21 cellular contexts compared by ENCODE assay signal in the genomic region with DNA sequence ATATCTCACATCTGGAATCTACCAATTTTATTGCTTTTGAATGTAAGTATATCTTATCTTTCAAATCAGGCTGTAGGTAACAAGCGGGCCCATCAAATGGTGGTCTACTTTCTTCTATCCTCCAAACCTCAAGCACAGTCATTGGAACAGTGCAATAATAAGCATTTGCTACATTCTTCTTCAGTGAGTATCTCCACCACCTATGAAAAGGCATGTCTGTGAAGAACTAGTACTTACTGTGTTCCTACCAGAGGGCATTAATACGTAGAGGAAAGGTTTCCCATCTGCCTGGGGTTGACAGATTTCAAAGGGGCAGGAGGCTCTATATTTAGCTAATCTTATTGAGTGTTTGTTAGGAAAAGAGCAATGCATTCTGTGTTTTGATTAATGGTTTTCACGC.
DNase-seq lines count a peak whose midpoint lies in the region; FAIRE-seq and TF ChIP-seq lines count a peak whose summit lies in the region.
"Had no signal": no experiment of that assay in that cellular context is flagged by ENCODE, and none has a peak within 500 bp of the region (broad histone marks: within the 10 kb centered on the region; RNA-seq: fewer than 3 reads in every experiment).

No MANE protein-coding gene starts in this region.

- H2BK15ac ChIP-seq in mesendoderm (replicated peaks; ENCODE audit: low read depth) = no peak overlapping the region

- H3K4me2 ChIP-seq in astrocyte (ENCODE audit: low read length) = no peak overlapping the region
- H3K4me2 ChIP-seq in mesendoderm (ENCODE audit: low read length) = no peak overlapping the region
- H3K4me2 ChIP-seq: BLaER1, GM23338 had no signal

- CTCF ChIA-PET in CD4-positive, alpha-beta memory T cell (lab: Charles Lee; ENCODE audit: partially characterized antibody) = no interaction called here

- no CpG with 5 or more reads among the region's 3 CpGs for WGBS in mesendoderm (ENCODE audit: extremely low coverage, insufficient coverage, low lambda C conversion rate)

- peaks cover 8% of the 10 kb centered on the region for H3K9me3 Mint-ChIP-seq in astrocyte (ENCODE audit: unreplicated experiment)
- H3K9me3 Mint-ChIP-seq in CD4-positive, alpha-beta memory T cell = peaks cover 0 to 7% (median 3%) of the 10 kb centered on the region in 8 donors

- H4K5ac ChIP-seq in mesendoderm (ENCODE audit: low read length) = no peak overlapping the region

- no peak overlapping the region for H4K8ac ChIP-seq in mesendoderm (ENCODE audit: low read depth, low read length)

- H3K27me3 Mint-ChIP-seq in astrocyte (ENCODE audit: low read depth, unreplicated experiment) = no peaks in the 10 kb centered on the region
- no peaks in the 10 kb centered on the region for H3K27me3 Mint-ChIP-seq in CD4-positive, alpha-beta memory T cell
- H3K27me3 Mint-ChIP-seq: B cell had no signal

- H2BK120ac ChIP-seq in mesendoderm (ENCODE audit: low read depth, low read length) = no peak overlapping the region

- H3K9ac ChIP-seq in astrocyte (ENCODE audit: low read length) (no peak overlapping the region), mesendoderm (ENCODE audit: low read length) (no peak overlapping the region)
- H3K9ac ChIP-seq: BLaER1 had no signal

- intact Hi-C loops in CD4-positive, alpha-beta memory T cell (cut with micrococcal nuclease) = no loop called here

- no peak overlapping the region for H3K4me3 Mint-ChIP-seq in astrocyte (ENCODE audit: unreplicated experiment)
- no peak overlapping the region for H3K4me3 Mint-ChIP-seq in CD4-positive, alpha-beta memory T cell
- H3K4me3 Mint-ChIP-seq: B cell; CD4-positive, CD25-positive, alpha-beta regulatory T cell; CD8-positive, alpha-beta memory T cell; GM23338; H9 had no signal

- H3K56ac ChIP-seq in mesendoderm (ENCODE audit: low read length) = no peak overlapping the region

- no peaks in the 10 kb centered on the region for H3K36me3 Mint-ChIP-seq in astrocyte (ENCODE audit: low read depth, unreplicated experiment)
- H3K36me3 Mint-ChIP-seq in CD4-positive, alpha-beta memory T cell = no peaks in the 10 kb centered on the region
- H3K36me3 Mint-ChIP-seq: CD4-positive, CD25-positive, alpha-beta regulatory T cell; CD8-positive, alpha-beta memory T cell had no signal

- H3K4me3 ChIP-seq in AG09309 (ENCODE audit: control insufficient read depth, low read depth, low read length) (no peak overlapping the region), astrocyte (ENCODE audit: insufficient read depth, low read depth, low read length) (no peak overlapping the region), mesendoderm (ENCODE audit: low read length) (no peak overlapping the region)
- H3K4me3 ChIP-seq in CD4-positive, alpha-beta memory T cell (ENCODE audit: low read length in 2 of 2) = no peak overlapping the region
- H3K4me3 ChIP-seq: BLaER1, GM23338 had no signal

- H2BK5ac ChIP-seq in mesendoderm (ENCODE audit: low read length) = no peak overlapping the region

- H3K18ac ChIP-seq in mesendoderm (ENCODE audit: low read length) = no peak overlapping the region

- H3K4me1 ChIP-seq in astrocyte (ENCODE audit: insufficient read depth, low read length) (no peaks in the 10 kb centered on the region), mesendoderm (ENCODE audit: control insufficient read depth, low read depth, low read length) (no peaks in the 10 kb centered on the region)
- no peaks in the 10 kb centered on the region for H3K4me1 ChIP-seq in CD4-positive, alpha-beta memory T cell (ENCODE audit: insufficient read depth, low read length)
- H3K4me1 ChIP-seq: BLaER1 had no signal

- FAIRE-seq in astrocyte (lab: Jason Lieb, UNC) = no peak
- FAIRE-seq: D721Med, GM12891, GM18507 had no signal

- H3K9me3 ChIP-seq in astrocyte (ENCODE audit: insufficient read depth, low read depth, low read length) = no peaks in the 10 kb centered on the region
- no peaks in the 10 kb centered on the region for H3K9me3 ChIP-seq in CD4-positive, alpha-beta memory T cell (ENCODE audit: control insufficient read depth in 1 of 2, low read length in 2 of 2)
- H3K9me3 ChIP-seq: BLaER1 had no signal

- H3K27ac Mint-ChIP-seq in astrocyte (ENCODE audit: unreplicated experiment) = no peak overlapping the region
- no peak overlapping the region for H3K27ac Mint-ChIP-seq in CD4-positive, alpha-beta memory T cell
- H3K27ac Mint-ChIP-seq: B cell; CD4-positive, CD25-positive, alpha-beta regulatory T cell; CD8-positive, alpha-beta memory T cell; GM23338; H9 had no signal

- H3K79me2 ChIP-seq in astrocyte (ENCODE audit: insufficient read depth, low read length) = no peaks in the 10 kb centered on the region
- no peaks in the 10 kb centered on the region for H3K79me2 ChIP-seq in mesendoderm (ENCODE audit: control insufficient read depth, insufficient read depth, low read length)

- H3K27me3 ChIP-seq in astrocyte (ENCODE audit: insufficient read depth, low read length) (no peaks in the 10 kb centered on the region), mesendoderm (ENCODE audit: insufficient read depth, low read length, poor library complexity) (no peaks in the 10 kb centered on the region)
- no peaks in the 10 kb centered on the region for H3K27me3 ChIP-seq in CD4-positive, alpha-beta memory T cell (ENCODE audit: insufficient read depth, low read length)
- H3K27me3 ChIP-seq: BLaER1 had no signal

- no peak overlapping the region for H2AK5ac ChIP-seq in mesendoderm (ENCODE audit: low read length)

- TF ChIP-seq CTCF in AG09309 (IDR thresholded peaks at IDR 0.05; ENCODE audit: control insufficient read depth, insufficient read depth, low read depth, low read length, missing control alignments) (peak; percentile 5), astrocyte (IDR thresholded peaks at IDR 0.05; ENCODE audit: insufficient read depth, low read depth, low read length) (no peak)

- DNase-seq in AG09309 (ENCODE audit: low read depth) (no peak), ELR (ENCODE audit: low read depth) (peak; percentile 47), astrocyte (ENCODE audit: low read depth) (peak; percentile 55), mesendoderm (peak; percentile 22), amniotic stem cell (lab: John Stamatoyannopoulos, UW) (no peak)
- DNase-seq in CD4-positive, alpha-beta memory T cell = no peak
- DNase-seq in stimulated activated CD4-positive, alpha-beta T cell treated with anti-CD3 and anti-CD28 coated beads, Interleukin-15, amount 100 ng/mL, for 24 hours = no peak
- DNase-seq: CD4-positive, CD25-positive, alpha-beta regulatory T cell; CD8-positive, alpha-beta memory T cell; DMS 273 treated with DMSO at 0.1 percent for 48 hours; DMS79; EL; GF-D8; H9 had no signal

- no peak overlapping the region for H3K23ac ChIP-seq in mesendoderm (ENCODE audit: low read length)

- H3K27ac ChIP-seq in astrocyte (ENCODE audit: low read depth, low read length) = no peak overlapping the region
- H3K27ac ChIP-seq in mesendoderm (ENCODE audit: low read depth, low read length) = no peak overlapping the region
- H3K27ac ChIP-seq in CD4-positive, alpha-beta memory T cell (ENCODE audit: low read depth, low read length) = no peak overlapping the region
- H3K27ac ChIP-seq: BLaER1, C4-2B had no signal

- no peaks in the 10 kb centered on the region for H3K79me1 ChIP-seq in mesendoderm (ENCODE audit: low read length)

- POLR2A ChIA-PET in CD4-positive, alpha-beta memory T cell (lab: Charles Lee; ENCODE audit: partially characterized antibody) = no interaction called here

- H3K36me3 ChIP-seq in astrocyte (ENCODE audit: insufficient read depth, low read length) (no peaks in the 10 kb centered on the region), mesendoderm (ENCODE audit: control insufficient read depth, insufficient read depth, low read length) (no peaks in the 10 kb centered on the region)
- no peaks in the 10 kb centered on the region for H3K36me3 ChIP-seq in CD4-positive, alpha-beta memory T cell (ENCODE audit: insufficient read depth, low read length)
- H3K36me3 ChIP-seq: BLaER1 had no signal

- no peaks in the 10 kb centered on the region for H4K20me1 ChIP-seq in astrocyte (ENCODE audit: insufficient read depth, low read length)
- H4K20me1 ChIP-seq: BLaER1 had no signal

- no peak overlapping the region for H3K4ac ChIP-seq in mesendoderm (ENCODE audit: low read depth, low read length)

- no peak overlapping the region for H2AFZ ChIP-seq in astrocyte (ENCODE audit: low read depth, low read length)
- H2AFZ ChIP-seq: GM23338 had no signal

- H3K4me1 Mint-ChIP-seq in astrocyte (ENCODE audit: low read depth, unreplicated experiment) = no peaks in the 10 kb centered on the region
- H3K4me1 Mint-ChIP-seq in CD4-positive, alpha-beta memory T cell = no peaks in the 10 kb centered on the region
- H3K4me1 Mint-ChIP-seq: B cell; CD4-positive, CD25-positive, alpha-beta regulatory T cell; CD8-positive, alpha-beta memory T cell; GM23338 had no signal

Comparison
In these comparisons a context has a peak if more than half of its experiments do, and no peak if none do; other contexts are left out.
1. DNase-seq: peak in ELR (single experiment), astrocyte (single experiment) and mesendoderm (single experiment); none in AG09309 (single experiment), CD4-positive, alpha-beta memory T cell (0 of 5), amniotic stem cell (single experiment) and stimulated activated CD4-positive, alpha-beta T cell treated with anti-CD3 and anti-CD28 coated beads, Interleukin-15, amount 100 ng/mL, for 24 hours (single experiment).